15 cellular contexts compared by ENCODE assay signal in the genomic region with DNA sequence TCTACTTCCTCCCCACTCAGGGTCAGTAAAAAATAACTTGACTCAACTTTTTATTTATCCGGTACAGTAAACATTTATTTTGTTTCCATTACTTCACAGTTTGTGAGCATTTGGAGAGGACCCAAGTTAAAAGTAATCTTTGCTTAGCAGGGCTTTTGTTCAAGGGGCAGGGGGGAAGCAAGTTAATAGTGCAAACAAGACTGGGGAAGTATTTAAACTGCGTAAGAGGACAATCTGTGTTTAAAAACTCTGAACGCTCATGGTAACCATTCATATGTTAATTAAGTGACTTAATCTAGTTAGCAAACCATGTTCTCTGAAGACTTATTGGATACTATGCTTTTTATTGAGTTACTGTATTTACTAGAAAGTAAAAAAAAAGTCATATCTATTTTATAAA.
DNase-seq lines count a peak whose midpoint lies in the region; ATAC-seq and TF ChIP-seq lines count a peak whose summit lies in the region.
"Had no signal": no experiment of that assay in that cellular context is flagged by ENCODE, and none has a peak within 500 bp of the region (broad histone marks: within the 10 kb centered on the region; RNA-seq: fewer than 3 reads in every experiment).

No MANE protein-coding gene starts in this region.

- H3K9me3 ChIP-seq in A673 (ENCODE audit: low read depth, low read length, poor library complexity, severe bottlenecking), result no peaks in the 10 kb centered on the region
- no peaks in the 10 kb centered on the region for H3K9me3 ChIP-seq in HUES6 (ENCODE audit: control insufficient read depth, insufficient read depth, low read depth, low read length)
- H3K9me3 ChIP-seq in neural progenitor cell (ENCODE audit: low read depth), result no peaks in the 10 kb centered on the region
- H3K9me3 ChIP-seq: BE2C had no signal

- ATAC-seq in GM19351 (IDR thresholded peaks at IDR 0.05; ENCODE audit: unreplicated experiment), result no peak
- ATAC-seq in HG03045 (IDR thresholded peaks at IDR 0.05; ENCODE audit: unreplicated experiment), result no peak
- no peak for ATAC-seq in HG03432 (IDR thresholded peaks at IDR 0.05; ENCODE audit: unreplicated experiment)

- BruUV-seq in A673 (replicated peaks; lab: Mats Ljungman, UMichigan), result no TSS peak

- H3K4me2 ChIP-seq in neural progenitor cell, result peak overlapping the region; percentile 25

- H3K27me3 ChIP-seq in A673 (replicated peaks; ENCODE audit: insufficient read depth, low read depth, low read length, poor library complexity) (no peaks in the 10 kb centered on the region), HUES6 (ENCODE audit: control insufficient read depth, insufficient read depth, low read length) (no peaks in the 10 kb centered on the region), neural progenitor cell (no peaks in the 10 kb centered on the region)
- H3K27me3 ChIP-seq: BE2C had no signal

- no peaks in the 10 kb centered on the region for H4K20me1 ChIP-seq in neural progenitor cell (ENCODE audit: low read depth)

- POLR2A ChIA-PET in A673 (lab: Charles Lee; ENCODE audit: low non-redundant PET), result no interaction called here

- CTCF ChIA-PET in A673 (lab: Charles Lee), result no interaction called here

- H3K4me3 Mint-ChIP-seq in neural progenitor cell, result no peak overlapping the region
- H3K4me3 Mint-ChIP-seq: CD4-positive, alpha-beta memory T cell; H9 had no signal

- H3K4me1 ChIP-seq in A673 (ENCODE audit: insufficient read depth, low read length, poor library complexity, severe bottlenecking) (peaks cover 16% of the 10 kb centered on the region), HUES6 (ENCODE audit: control insufficient read depth, insufficient read depth, low read length) (peaks cover 8% of the 10 kb centered on the region; the same call in 1 of the 2 replicates), neural progenitor cell (peaks cover 14% of the 10 kb centered on the region)
- H3K4me1 ChIP-seq: BE2C had no signal

- no peak overlapping the region for H2AFZ ChIP-seq in neural progenitor cell (replicated peaks)
- H2AFZ ChIP-seq: GM23248 had no signal

- H3K9me3 Mint-ChIP-seq in neural progenitor cell, result no peaks in the 10 kb centered on the region
- H3K9me3 Mint-ChIP-seq: CD4-positive, alpha-beta memory T cell; H9 had no signal

- H3K27ac ChIP-seq in A673 (ENCODE audit: low read depth, low read length, poor library complexity, severe bottlenecking), result no peak overlapping the region
- H3K27ac ChIP-seq in HUES6 (ENCODE audit: low read depth, low read length), result peak overlapping the region; percentile 6; the same call in 1 of the 2 replicates
- no peak overlapping the region for H3K27ac ChIP-seq in neural progenitor cell
- H3K27ac ChIP-seq: C4-2B, GM23248 had no signal

- no peak for TF ChIP-seq CTCF in A673 (conservative IDR thresholded peaks at IDR 0.05; ENCODE audit: low read depth, low read length)
- TF ChIP-seq CTCF in neural progenitor cell (IDR thresholded peaks at IDR 0.05), result no peak

- H3K4me3 ChIP-seq in A673 (ENCODE audit: low read depth, low read length, poor library complexity, severe bottlenecking), result no peak overlapping the region
- H3K4me3 ChIP-seq in HUES6 (ENCODE audit: low read depth, low read length), result no peak overlapping the region
- no peak overlapping the region for H3K4me3 ChIP-seq in neural progenitor cell
- H3K4me3 ChIP-seq: GM23248 had no signal

- no peaks in the 10 kb centered on the region for H3K36me3 Mint-ChIP-seq in neural progenitor cell

- no peak overlapping the region for H3K9ac ChIP-seq in HUES6 (ENCODE audit: low read length)
- H3K9ac ChIP-seq in neural progenitor cell, result no peak overlapping the region
- H3K9ac ChIP-seq: GM23248 had no signal

- H3K36me3 ChIP-seq in A673 (ENCODE audit: insufficient read depth, low read length, poor library complexity, severe bottlenecking) (no peaks in the 10 kb centered on the region), HUES6 (ENCODE audit: control insufficient read depth, insufficient read depth, low read length) (no peaks in the 10 kb centered on the region), neural progenitor cell (no peaks in the 10 kb centered on the region)
- H3K36me3 ChIP-seq: BE2C had no signal

- intact Hi-C loops in A673 (cut with micrococcal nuclease; ENCODE audit: unreplicated experiment), result no loop called here

- DNase-seq in A673 (ENCODE audit: low spot score) (peak; percentile 84), astrocyte of the hippocampus (ENCODE audit: low read depth, low spot score) (peak; percentile 37), neural progenitor cell (ENCODE audit: low spot score) (peak; percentile 27)
- DNase-seq: BE2C; CD4-positive, alpha-beta memory T cell; GF-D8; GM23248; H9; IMR-90; KBM-7 had no signal

- H3K79me2 ChIP-seq in neural progenitor cell (ENCODE audit: low read depth), result no peaks in the 10 kb centered on the region

- H3K27me3 Mint-ChIP-seq in neural progenitor cell (ENCODE audit: insufficient read depth, low read depth), result no peaks in the 10 kb centered on the region
- H3K27me3 Mint-ChIP-seq: CD4-positive, alpha-beta memory T cell had no signal

- H3F3A ChIP-seq in neural progenitor cell (ENCODE audit: low read depth), result no peaks in the 10 kb centered on the region

- no peak overlapping the region for H3K27ac Mint-ChIP-seq in neural progenitor cell

- H3K4me1 Mint-ChIP-seq in neural progenitor cell, result peaks cover 9% of the 10 kb centered on the region
- H3K4me1 Mint-ChIP-seq: CD4-positive, alpha-beta memory T cell had no signal

Comparison
In these comparisons a context has a peak if more than half of its experiments do, and no peak if none do; other contexts are left out.
1. DNase-seq: peak in every context shown above with its lines; median percentile 84 in A673; 37 in astrocyte of the hippocampus; 27 in neural progenitor cell.